In genomic region chr19:15551183-15552004, GRCh38 we compare ENCODE assay signal across 1 cellular context.
TF ChIP-seq lines count a peak whose summit lies in the region.

No MANE protein-coding gene starts in this region.

TF ChIP-seq in K562, 482 proteins besides CTCF, POLR2A, EP300 and RAD21 (continues in another document):
- TF ChIP-seq ARID3A (IDR thresholded peaks at IDR 0.05; ENCODE audit: borderline replicate concordance, low read depth, low read length) (no peak), ZNF224 (CRISPR knock-in tag; IDR thresholded peaks at IDR 0.05) (no peak), HMGN3 (IDR thresholded peaks at IDR 0.05; ENCODE audit: borderline replicate concordance, extremely low read depth, insufficient read length, low read depth, low read length) (no peak), POLR2G (IDR thresholded peaks at IDR 0.05; ENCODE audit: low read depth, low read length) (no peak), SP1 (CRISPR knock-in tag; IDR thresholded peaks at IDR 0.05) (peak; percentile 79), PRDM10 (IDR thresholded peaks at IDR 0.05; ENCODE audit: partially characterized antibody) (no peak), MCM2 (IDR thresholded peaks at IDR 0.05; ENCODE audit: low read depth) (no peak), CLOCK (CRISPR knock-in tag; IDR thresholded peaks at IDR 0.05; ENCODE audit: borderline replicate concordance) (no peak), ZFP1 (CRISPR knock-in tag; IDR thresholded peaks at IDR 0.05) (no peak), KLF10 (CRISPR knock-in tag; IDR thresholded peaks at IDR 0.05) (no peak), DMBX1 (CRISPR knock-in tag; IDR thresholded peaks at IDR 0.05; ENCODE audit: borderline replicate concordance) (no peak), ELK1 (CRISPR knock-in tag; IDR thresholded peaks at IDR 0.05) (no peak), TAF7 (tag; IDR thresholded peaks at IDR 0.05) (no peak), CC2D1A (IDR thresholded peaks at IDR 0.05) (no peak), IRF2 (CRISPR knock-in tag; IDR thresholded peaks at IDR 0.05) (no peak), SMAD3 (CRISPR knock-in tag; conservative IDR thresholded peaks at IDR 0.05) (no peak), PCBP2 (IDR thresholded peaks at IDR 0.05; ENCODE audit: low read depth, low read length, poor library complexity, severe bottlenecking) (no peak), NRF1 (conservative IDR thresholded peaks at IDR 0.05 in 1 of 2, IDR thresholded peaks at IDR 0.05 in 1 of 2) (peak; percentile 54 to 58; a peak in 3 of 4 replicates), GTF2F1 (IDR thresholded peaks at IDR 0.05; ENCODE audit: low read depth, low read length) (no peak), CBX8 (IDR thresholded peaks at IDR 0.05; ENCODE audit: borderline replicate concordance, extremely low read depth, low read depth, low read length, poor library complexity, severe bottlenecking) (no peak), FOXO4 (CRISPR knock-in tag; IDR thresholded peaks at IDR 0.05) (no peak), NR0B1 (IDR thresholded peaks at IDR 0.05; ENCODE audit: partially characterized antibody) (no peak), NR3C1 (CRISPR knock-in tag; IDR thresholded peaks at IDR 0.05) (no peak), TRIM24 (IDR thresholded peaks at IDR 0.05) (no peak), ZBTB43 (CRISPR knock-in tag; IDR thresholded peaks at IDR 0.05) (no peak), ZNF165 (CRISPR knock-in tag; IDR thresholded peaks at IDR 0.05; ENCODE audit: borderline replicate concordance) (no peak), HMBOX1 (IDR thresholded peaks at IDR 0.05) (no peak), RFX7 (CRISPR knock-in tag; IDR thresholded peaks at IDR 0.05) (no peak), HNRNPLL (IDR thresholded peaks at IDR 0.05; ENCODE audit: low read depth, low read length, poor library complexity, severe bottlenecking) (peak; percentile 32), THAP12 (CRISPR knock-in tag; IDR thresholded peaks at IDR 0.05) (no peak), ZNF589 (CRISPR knock-in tag; IDR thresholded peaks at IDR 0.05; ENCODE audit: low read depth) (no peak), ZNF518B (CRISPR knock-in tag; IDR thresholded peaks at IDR 0.05) (no peak), PML (IDR thresholded peaks at IDR 0.05; ENCODE audit: low read length) (no peak), CBX2 (IDR thresholded peaks at IDR 0.05; ENCODE audit: insufficient read depth, low read length, poor library complexity, severe bottlenecking) (no peak), LARP7 (IDR thresholded peaks at IDR 0.05) (no peak), NEUROD1 (IDR thresholded peaks at IDR 0.05; ENCODE audit: borderline replicate concordance, low read depth, low read length, partially characterized antibody) (no peak), RBM25 (IDR thresholded peaks at IDR 0.05; ENCODE audit: low read depth, low read length, severe bottlenecking) (no peak), L3MBTL2 (IDR thresholded peaks at IDR 0.05) (0 out of 2 replicates have a peak, but pooled peaks have one; percentile 18), CCAR2 (IDR thresholded peaks at IDR 0.05; ENCODE audit: low read depth, low read length) (no peak), NR1H2 (CRISPR knock-in tag; IDR thresholded peaks at IDR 0.05) (peak; percentile 38; the same call in 1 of the 2 replicates), ZNF124 (CRISPR knock-in tag; IDR thresholded peaks at IDR 0.05) (no peak)
